ENCODE assay signal across 1 cellular context in the genomic region with DNA sequence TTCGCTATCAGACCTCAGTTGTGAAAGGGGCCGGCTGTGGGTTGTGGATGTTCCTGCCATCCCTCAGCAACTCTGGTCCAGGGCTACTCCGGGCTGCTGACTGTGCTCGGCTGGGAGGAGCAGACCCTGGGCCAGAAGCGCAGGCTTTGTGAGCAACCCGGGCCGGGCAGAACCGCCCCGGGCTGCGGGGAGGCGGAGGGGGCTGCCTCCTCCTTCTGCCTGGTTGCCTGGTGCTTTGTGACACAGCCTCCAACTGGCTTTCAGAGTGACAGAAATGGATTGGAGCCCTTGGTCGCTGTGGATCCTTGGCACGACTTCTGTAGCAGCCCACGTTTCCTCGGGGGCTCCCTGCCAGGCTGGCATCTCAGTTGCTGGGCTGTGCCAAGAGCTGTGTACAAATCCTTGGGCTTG.
TF ChIP-seq lines count a peak whose summit lies in the region.

No MANE protein-coding gene starts in this region.

TF ChIP-seq in K562, 482 proteins besides CTCF, POLR2A, EP300 and RAD21:
- TF ChIP-seq KAT8 (IDR thresholded peaks at IDR 0.05; ENCODE audit: low read depth) (no peak), CSDE1 (IDR thresholded peaks at IDR 0.05) (no peak), MAZ (CRISPR knock-in tag; conservative IDR thresholded peaks at IDR 0.05 in 1 of 2, IDR thresholded peaks at IDR 0.05 in 1 of 2) (no peak), ZNF384 (IDR thresholded peaks at IDR 0.05; ENCODE audit: low read depth, low read length) (no peak), HNRNPH1 (optimal IDR thresholded peaks at IDR 0.05; ENCODE audit: low read depth, low read length) (no peak), ZNF133 (CRISPR knock-in tag; IDR thresholded peaks at IDR 0.05) (no peak), KHSRP (IDR thresholded peaks at IDR 0.05) (no peak), RBM25 (IDR thresholded peaks at IDR 0.05; ENCODE audit: low read depth, low read length, severe bottlenecking) (no peak), SAFB (IDR thresholded peaks at IDR 0.05; ENCODE audit: borderline replicate concordance, low read depth, low read length) (no peak), CBX8 (IDR thresholded peaks at IDR 0.05; ENCODE audit: borderline replicate concordance, extremely low read depth, low read depth, low read length, poor library complexity, severe bottlenecking) (no peak), DIDO1 (tag; IDR thresholded peaks at IDR 0.05; ENCODE audit: low read depth) (no peak), EGR1 (conservative IDR thresholded peaks at IDR 0.05) (no peak)
- TF ChIP-seq, protein P1, sequence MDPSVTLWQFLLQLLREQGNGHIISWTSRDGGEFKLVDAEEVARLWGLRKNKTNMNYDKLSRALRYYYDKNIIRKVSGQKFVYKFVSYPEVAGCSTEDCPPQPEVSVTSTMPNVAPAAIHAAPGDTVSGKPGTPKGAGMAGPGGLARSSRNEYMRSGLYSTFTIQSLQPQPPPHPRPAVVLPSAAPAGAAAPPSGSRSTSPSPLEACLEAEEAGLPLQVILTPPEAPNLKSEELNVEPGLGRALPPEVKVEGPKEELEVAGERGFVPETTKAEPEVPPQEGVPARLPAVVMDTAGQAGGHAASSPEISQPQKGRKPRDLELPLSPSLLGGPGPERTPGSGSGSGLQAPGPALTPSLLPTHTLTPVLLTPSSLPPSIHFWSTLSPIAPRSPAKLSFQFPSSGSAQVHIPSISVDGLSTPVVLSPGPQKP (CRISPR knock-in tag; IDR thresholded peaks at IDR 0.05): no peak
- TF ChIP-seq, protein P2, sequence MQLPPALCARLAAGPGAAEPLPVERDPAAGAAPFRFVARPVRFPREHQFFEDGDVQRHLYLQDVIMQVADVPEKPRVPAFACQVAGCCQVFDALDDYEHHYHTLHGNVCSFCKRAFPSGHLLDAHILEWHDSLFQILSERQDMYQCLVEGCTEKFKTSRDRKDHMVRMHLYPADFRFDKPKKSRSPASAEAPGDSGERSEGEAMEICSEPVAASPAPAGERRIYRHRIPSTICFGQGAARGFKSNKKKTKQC (CRISPR knock-in tag; IDR thresholded peaks at IDR 0.05): no peak
- TF ChIP-seq, protein P3, sequence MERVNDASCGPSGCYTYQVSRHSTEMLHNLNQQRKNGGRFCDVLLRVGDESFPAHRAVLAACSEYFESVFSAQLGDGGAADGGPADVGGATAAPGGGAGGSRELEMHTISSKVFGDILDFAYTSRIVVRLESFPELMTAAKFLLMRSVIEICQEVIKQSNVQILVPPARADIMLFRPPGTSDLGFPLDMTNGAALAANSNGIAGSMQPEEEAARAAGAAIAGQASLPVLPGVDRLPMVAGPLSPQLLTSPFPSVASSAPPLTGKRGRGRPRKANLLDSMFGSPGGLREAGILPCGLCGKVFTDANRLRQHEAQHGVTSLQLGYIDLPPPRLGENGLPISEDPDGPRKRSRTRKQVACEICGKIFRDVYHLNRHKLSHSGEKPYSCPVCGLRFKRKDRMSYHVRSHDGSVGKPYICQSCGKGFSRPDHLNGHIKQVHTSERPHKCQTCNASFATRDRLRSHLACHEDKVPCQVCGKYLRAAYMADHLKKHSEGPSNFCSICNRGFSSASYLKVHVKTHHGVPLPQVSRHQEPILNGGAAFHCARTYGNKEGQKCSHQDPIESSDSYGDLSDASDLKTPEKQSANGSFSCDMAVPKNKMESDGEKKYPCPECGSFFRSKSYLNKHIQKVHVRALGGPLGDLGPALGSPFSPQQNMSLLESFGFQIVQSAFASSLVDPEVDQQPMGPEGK (CRISPR knock-in tag; IDR thresholded peaks at IDR 0.05; ENCODE audit: borderline replicate concordance): no peak
- TF ChIP-seq, protein P4, sequence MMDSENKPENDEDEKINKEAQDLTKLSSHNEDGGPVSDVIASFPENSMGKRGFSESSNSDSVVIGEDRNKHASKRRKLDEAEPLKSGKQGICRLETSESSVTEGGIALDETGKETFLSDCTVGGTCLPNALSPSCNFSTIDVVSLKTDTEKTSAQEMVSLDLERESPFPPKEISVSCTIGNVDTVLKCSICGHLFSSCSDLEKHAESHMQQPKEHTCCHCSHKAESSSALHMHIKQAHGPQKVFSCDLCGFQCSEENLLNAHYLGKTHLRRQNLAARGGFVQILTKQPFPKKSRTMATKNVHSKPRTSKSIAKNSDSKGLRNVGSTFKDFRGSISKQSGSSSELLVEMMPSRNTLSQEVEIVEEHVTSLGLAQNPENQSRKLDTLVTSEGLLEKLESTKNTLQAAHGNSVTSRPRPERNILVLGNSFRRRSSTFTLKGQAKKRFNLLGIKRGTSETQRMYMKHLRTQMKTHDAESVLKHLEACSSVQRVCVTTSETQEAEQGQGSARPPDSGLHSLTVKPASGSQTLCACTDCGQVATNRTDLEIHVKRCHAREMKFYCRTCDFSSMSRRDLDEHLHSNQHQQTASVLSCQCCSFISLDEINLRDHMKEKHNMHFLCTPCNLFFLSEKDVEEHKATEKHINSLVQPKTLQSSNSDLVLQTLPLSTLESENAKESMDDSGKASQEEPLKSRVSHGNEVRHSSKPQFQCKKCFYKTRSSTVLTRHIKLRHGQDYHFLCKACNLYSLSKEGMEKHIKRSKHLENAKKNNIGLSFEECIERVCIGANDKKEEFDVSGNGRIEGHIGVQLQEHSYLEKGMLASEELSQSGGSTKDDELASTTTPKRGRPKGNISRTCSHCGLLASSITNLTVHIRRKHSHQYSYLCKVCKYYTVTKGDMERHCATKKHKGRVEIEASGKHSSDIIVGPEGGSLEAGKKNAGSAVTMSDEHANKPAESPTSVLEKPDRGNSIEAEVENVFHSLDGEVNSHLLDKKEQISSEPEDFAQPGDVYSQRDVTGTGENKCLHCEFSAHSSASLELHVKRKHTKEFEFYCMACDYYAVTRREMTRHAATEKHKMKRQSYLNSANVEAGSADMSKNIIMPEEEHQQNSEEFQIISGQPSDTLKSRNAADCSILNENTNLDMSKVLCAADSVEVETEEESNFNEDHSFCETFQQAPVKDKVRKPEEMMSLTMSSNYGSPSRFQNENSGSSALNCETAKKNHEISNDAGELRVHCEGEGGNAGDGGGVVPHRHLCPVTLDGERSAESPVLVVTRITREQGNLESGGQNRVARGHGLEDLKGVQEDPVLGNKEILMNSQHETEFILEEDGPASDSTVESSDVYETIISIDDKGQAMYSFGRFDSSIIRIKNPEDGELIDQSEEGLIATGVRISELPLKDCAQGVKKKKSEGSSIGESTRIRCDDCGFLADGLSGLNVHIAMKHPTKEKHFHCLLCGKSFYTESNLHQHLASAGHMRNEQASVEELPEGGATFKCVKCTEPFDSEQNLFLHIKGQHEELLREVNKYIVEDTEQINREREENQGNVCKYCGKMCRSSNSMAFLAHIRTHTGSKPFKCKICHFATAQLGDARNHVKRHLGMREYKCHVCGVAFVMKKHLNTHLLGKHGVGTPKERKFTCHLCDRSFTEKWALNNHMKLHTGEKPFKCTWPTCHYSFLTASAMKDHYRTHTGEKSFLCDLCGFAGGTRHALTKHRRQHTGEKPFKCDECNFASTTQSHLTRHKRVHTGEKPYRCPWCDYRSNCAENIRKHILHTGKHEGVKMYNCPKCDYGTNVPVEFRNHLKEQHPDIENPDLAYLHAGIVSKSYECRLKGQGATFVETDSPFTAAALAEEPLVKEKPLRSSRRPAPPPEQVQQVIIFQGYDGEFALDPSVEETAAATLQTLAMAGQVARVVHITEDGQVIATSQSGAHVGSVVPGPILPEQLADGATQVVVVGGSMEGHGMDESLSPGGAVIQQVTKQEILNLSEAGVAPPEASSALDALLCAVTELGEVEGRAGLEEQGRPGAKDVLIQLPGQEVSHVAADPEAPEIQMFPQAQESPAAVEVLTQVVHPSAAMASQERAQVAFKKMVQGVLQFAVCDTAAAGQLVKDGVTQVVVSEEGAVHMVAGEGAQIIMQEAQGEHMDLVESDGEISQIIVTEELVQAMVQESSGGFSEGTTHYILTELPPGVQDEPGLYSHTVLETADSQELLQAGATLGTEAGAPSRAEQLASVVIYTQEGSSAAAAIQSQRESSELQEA (IDR thresholded peaks at IDR 0.05; ENCODE audit: low read depth): no peak
- TF ChIP-seq, protein P5, sequence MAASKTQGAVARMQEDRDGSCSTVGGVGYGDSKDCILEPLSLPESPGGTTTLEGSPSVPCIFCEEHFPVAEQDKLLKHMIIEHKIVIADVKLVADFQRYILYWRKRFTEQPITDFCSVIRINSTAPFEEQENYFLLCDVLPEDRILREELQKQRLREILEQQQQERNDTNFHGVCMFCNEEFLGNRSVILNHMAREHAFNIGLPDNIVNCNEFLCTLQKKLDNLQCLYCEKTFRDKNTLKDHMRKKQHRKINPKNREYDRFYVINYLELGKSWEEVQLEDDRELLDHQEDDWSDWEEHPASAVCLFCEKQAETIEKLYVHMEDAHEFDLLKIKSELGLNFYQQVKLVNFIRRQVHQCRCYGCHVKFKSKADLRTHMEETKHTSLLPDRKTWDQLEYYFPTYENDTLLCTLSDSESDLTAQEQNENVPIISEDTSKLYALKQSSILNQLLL (CRISPR knock-in tag; IDR thresholded peaks at IDR 0.05; ENCODE audit: borderline replicate concordance): no peak
- TF ChIP-seq, protein P6, sequence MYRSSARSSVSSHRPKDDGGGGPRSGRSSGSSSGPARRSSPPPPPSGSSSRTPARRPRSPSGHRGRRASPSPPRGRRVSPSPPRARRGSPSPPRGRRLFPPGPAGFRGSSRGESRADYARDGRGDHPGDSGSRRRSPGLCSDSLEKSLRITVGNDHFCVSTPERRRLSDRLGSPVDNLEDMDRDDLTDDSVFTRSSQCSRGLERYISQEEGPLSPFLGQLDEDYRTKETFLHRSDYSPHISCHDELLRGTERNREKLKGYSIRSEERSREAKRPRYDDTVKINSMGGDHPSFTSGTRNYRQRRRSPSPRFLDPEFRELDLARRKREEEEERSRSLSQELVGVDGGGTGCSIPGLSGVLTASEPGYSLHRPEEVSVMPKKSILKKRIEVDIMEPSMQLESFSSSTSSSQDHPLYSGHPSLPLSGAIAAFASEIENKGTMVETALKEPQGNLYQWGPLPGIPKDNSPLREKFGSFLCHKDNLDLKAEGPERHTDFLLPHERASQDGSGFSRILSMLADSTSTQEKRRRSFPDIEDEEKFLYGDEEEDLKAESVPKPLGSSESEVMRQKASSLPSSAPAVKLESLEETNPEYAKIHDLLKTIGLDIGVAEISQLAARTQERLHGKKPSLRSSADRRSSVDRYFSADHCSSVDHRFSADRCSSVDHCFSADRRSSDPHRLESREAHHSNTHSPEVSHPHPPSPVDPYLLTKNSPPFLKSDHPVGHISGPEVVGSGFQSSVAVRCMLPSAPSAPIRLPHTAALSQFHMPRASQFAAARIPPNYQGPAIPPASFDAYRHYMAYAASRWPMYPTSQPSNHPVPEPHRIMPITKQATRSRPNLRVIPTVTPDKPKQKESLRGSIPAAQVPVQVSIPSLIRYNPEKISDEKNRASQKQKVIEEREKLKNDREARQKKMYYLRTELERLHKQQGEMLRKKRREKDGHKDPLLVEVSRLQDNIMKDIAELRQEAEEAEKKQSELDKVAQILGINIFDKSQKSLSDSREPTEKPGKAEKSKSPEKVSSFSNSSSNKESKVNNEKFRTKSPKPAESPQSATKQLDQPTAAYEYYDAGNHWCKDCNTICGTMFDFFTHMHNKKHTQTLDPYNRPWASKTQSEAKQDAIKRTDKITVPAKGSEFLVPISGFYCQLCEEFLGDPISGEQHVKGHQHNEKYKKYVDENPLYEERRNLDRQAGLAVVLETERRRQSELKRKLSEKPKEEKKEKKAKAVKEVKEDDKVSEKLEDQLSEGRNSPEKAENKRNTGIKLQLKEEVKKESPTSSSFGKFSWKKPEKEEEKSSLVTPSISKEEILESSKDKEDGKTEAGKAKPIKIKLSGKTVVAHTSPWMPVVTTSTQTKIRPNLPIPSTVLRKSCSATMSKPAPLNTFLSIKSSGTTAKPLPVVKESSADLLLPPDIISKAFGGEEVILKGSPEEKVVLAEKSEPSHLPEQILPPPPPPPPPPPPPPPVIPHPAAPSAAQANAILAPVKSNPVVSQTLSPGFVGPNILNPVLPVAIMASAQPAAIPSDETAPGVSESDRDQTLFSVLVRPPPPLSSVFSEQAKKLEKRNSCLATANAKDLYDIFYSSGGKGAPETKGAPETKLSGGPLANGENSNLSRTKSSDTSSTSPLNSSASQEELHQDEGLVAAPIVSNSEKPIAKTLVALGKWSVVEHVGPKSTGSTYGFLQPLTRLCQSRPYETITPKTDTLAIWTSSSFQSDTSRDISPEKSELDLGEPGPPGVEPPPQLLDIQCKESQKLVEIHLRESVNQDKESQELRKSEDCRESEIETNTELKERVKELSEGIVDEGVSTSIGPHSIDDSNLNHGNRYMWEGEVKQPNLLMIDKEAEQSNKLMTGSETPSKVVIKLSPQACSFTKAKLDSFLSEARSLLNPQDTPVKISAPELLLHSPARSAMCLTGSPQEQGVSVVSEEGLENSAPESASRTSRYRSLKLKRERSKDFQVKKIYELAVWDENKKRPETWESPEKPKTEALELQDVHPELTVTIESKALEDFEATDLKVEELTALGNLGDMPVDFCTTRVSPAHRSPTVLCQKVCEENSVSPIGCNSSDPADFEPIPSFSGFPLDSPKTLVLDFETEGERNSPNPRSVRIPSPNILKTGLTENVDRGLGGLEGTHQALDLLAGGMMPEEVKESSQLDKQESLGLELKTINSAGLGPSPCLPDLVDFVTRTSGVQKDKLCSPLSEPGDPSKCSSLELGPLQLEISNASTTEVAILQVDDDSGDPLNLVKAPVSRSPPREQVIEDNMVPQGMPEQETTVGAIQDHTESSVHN (IDR thresholded peaks at IDR 0.05; ENCODE audit: borderline replicate concordance in 1 of 2, low read depth in 1 of 2): no peak
